In the genomic region with DNA sequence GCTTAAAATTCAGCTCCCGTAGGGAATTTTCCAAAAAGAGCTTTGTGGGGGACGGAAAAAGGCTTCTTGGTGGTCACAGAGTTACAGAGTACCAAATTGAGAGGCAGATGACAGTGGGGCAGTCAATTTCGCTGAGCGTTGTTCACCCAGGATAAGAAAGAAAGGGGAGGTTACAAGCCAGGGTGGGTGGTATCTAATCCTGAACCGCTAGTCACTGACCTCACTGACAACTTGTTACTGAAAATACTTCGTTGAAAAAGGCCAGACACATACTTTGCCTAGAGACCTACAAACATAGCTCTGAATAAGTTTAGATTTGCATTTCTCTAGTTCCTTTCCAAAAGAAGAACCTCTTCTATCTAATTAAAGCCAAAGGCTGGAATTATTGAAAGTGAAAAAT, we compare ENCODE assay signal across 16 cellular contexts. TPM values are rescaled to one million over a fixed set of nuclear protein-coding genes. Genes with fewer than 3 reads are reported as not detected.
DNase-seq lines count a peak whose midpoint lies in the region; ATAC-seq and TF ChIP-seq lines count a peak whose summit lies in the region.
"Had no signal": no experiment of that assay in that cellular context is flagged by ENCODE, and none has a peak within 500 bp of the region (broad histone marks: within the 10 kb centered on the region; RNA-seq: fewer than 3 reads in every experiment).

CTNNA3 (minus strand) TSS at position 167 of the 400 bp plus-strand sequence.

- no peaks in the 10 kb centered on the region for H3K79me2 ChIP-seq in smooth muscle cell (ENCODE audit: low read depth)

- H3K4me3 ChIP-seq in smooth muscle cell = peak within 1 kb of the TSS; percentile 39

- WGBS in smooth muscle cell (ENCODE audit: low lambda C conversion rate) = 23% methylated on average over 6 of the region's 6 CpGs

- ATAC-seq in GM18907 (IDR thresholded peaks at IDR 0.05; ENCODE audit: unreplicated experiment) (peak; percentile 50), HG03039 (IDR thresholded peaks at IDR 0.05; ENCODE audit: unreplicated experiment) (peak; percentile 79), Right ventricle myocardium superior (ENCODE audit: poor library complexity) (peak; percentile 93)

- H4K20me1 ChIP-seq in smooth muscle cell (ENCODE audit: low read depth) = no peaks in the 10 kb centered on the region

- H2AFZ ChIP-seq in smooth muscle cell (ENCODE audit: low read depth) = peak within 1 kb of the TSS; percentile 77

- H3K4me1 ChIP-seq in smooth muscle cell (ENCODE audit: low read depth) = peaks cover 9% of the 10 kb centered on the region

- DNase-seq in Right ventricle myocardium superior (no peak), smooth muscle cell (lab: John Stamatoyannopoulos, UW; ENCODE audit: unreplicated experiment) (no peak), NCI-H2227 (lab: John Stamatoyannopoulos, UW; ENCODE audit: unreplicated experiment) (no peak), GF-D8 (lab: John Stamatoyannopoulos, UW) (no peak), glomerular visceral epithelial cell (ENCODE audit: extremely low spot score) (no peak)
- DNase-seq in activated effector memory CD4-positive, alpha-beta T cell treated with anti-CD3 and anti-CD28 coated beads, Interleukin-2, amount 50 U/mL, for 16 hours = no peak
- DNase-seq: activated CD4-positive, alpha-beta T cell treated with anti-CD3 and anti-CD28 coated beads, Interleukin-2, amount 10 ng/mL, durations not matched to agents 7 days and 5 days; activated naive CD8-positive, alpha-beta T cell treated with anti-CD3 and anti-CD28 coated beads for 36 hours; IMR-90; islet precursor cell; NCI-H345; posterior cingulate gyrus; SK-N-SH had no signal

- intact Hi-C loops in Right ventricle myocardium superior (cut with DNase I) = loop anchor here (5.0 kb wide), 1 partner anchor 81 kb away; no protein-coding TSS in a partner anchor

- TF ChIP-seq CTCF in smooth muscle cell (IDR thresholded peaks at IDR 0.05; ENCODE audit: borderline replicate concordance, insufficient read depth, poor library complexity, severe bottlenecking) = no peak

- H3K9ac ChIP-seq in smooth muscle cell (ENCODE audit: low read depth) = no peak within 1 kb of the TSS
- H3K9ac ChIP-seq: SK-N-SH had no signal

- H3F3A ChIP-seq in smooth muscle cell (ENCODE audit: low read depth) = no peaks in the 10 kb centered on the region

- no peak within 1 kb of the TSS for H3K27ac ChIP-seq in smooth muscle cell (ENCODE audit: low read depth)

- H3K27me3 ChIP-seq in smooth muscle cell (ENCODE audit: low read depth) = no peaks in the 10 kb centered on the region

- no peaks in the 10 kb centered on the region for H3K36me3 ChIP-seq in smooth muscle cell (ENCODE audit: low read depth)

- no peaks in the 10 kb centered on the region for H3K9me3 ChIP-seq in smooth muscle cell (replicated peaks; ENCODE audit: low read depth)
- H3K9me3 ChIP-seq: SK-N-SH had no signal

- peak within 1 kb of the TSS; percentile 84 for H3K4me2 ChIP-seq in smooth muscle cell
- H3K4me2 ChIP-seq: SK-N-SH had no signal

RNA-seq across cellular contexts. Expression of gene CTNNA3, which starts in this region (rescaled TPM):
- 129 TPM for total RNA-seq in Right ventricle myocardium superior
- 1.2 and 1.3 TPM in 2 replicates for total RNA-seq in smooth muscle cell
- polyA plus RNA-seq in smooth muscle cell = 1.3 TPM in 1 of 2 replicates, not detected in the other
- total RNA-seq: activated naive CD8-positive, alpha-beta T cell treated with anti-CD3 and anti-CD28 coated beads for 36 hours had no signal
- polyA plus RNA-seq: CD14-positive monocyte, SK-N-SH had no signal

Comparison
In these comparisons a context has a peak if more than half of its experiments do, and no peak if none do; other contexts are left out.
1. RNA of gene CTNNA3 (total RNA-seq): 129 TPM in Right ventricle myocardium superior (single experiment); 1.2 to 1.3 TPM in smooth muscle cell; every median in the first group is over 10 times any median in the second.
2. Peak in every context shown above with its lines, with median percentiles within 50 percentile points of each other: ATAC-seq.